In genomic region chr12:107283652-107284051, GRCh38 we compare ENCODE assay signal across 3 cellular contexts.
TF ChIP-seq lines count a peak whose summit lies in the region.

No MANE protein-coding gene starts in this region.

TF ChIP-seq in A549, 52 proteins besides CTCF, POLR2A, EP300 and RAD21 (continued from another document):
- TF ChIP-seq, protein P1, sequence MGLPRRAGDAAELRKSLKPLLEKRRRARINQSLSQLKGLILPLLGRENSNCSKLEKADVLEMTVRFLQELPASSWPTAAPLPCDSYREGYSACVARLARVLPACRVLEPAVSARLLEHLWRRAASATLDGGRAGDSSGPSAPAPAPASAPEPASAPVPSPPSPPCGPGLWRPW (IDR thresholded peaks at IDR 0.05) = no peak
- TF ChIP-seq, protein P2, sequence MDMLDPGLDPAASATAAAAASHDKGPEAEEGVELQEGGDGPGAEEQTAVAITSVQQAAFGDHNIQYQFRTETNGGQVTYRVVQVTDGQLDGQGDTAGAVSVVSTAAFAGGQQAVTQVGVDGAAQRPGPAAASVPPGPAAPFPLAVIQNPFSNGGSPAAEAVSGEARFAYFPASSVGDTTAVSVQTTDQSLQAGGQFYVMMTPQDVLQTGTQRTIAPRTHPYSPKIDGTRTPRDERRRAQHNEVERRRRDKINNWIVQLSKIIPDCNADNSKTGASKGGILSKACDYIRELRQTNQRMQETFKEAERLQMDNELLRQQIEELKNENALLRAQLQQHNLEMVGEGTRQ (IDR thresholded peaks at IDR 0.05) = peak; percentile 74
- TF ChIP-seq FOSB (CRISPR knock-in tag; IDR thresholded peaks at IDR 0.05) = no peak

TF ChIP-seq in Ishikawa, 13 proteins besides CTCF, POLR2A, EP300 and RAD21:
- no peak for TF ChIP-seq REST (IDR thresholded peaks at IDR 0.05; ENCODE audit: low read depth)
- peak; percentile 79 for TF ChIP-seq USF1 (IDR thresholded peaks at IDR 0.05)

TF ChIP-seq in GM12878, 131 proteins besides CTCF, POLR2A, EP300 and RAD21 (continued from another document):
- TF ChIP-seq USF1 (IDR thresholded peaks at IDR 0.05; ENCODE audit: borderline replicate concordance, extremely low read length, insufficient read depth, low read depth, low read length) = peak; percentile 36
TF ChIP-seq in GM12878: peak in this region for 1.
